9 cellular contexts compared by ENCODE assay signal in genomic region chr20:49887251-49887827, GRCh38. TPM values are rescaled to one million over a fixed set of nuclear protein-coding genes. Genes with fewer than 3 reads are reported as not detected.
DNase-seq lines count a peak whose midpoint lies in the region; ATAC-seq, FAIRE-seq and TF ChIP-seq lines count a peak whose summit lies in the region.
"Had no signal": no experiment of that assay in that cellular context is flagged by ENCODE, and none has a peak within 500 bp of the region (broad histone marks: within the 10 kb centered on the region; RNA-seq: fewer than 3 reads in every experiment).

No MANE protein-coding gene starts in this region.

- H3K27me3 Mint-ChIP-seq in activated naive CD8-positive, alpha-beta T cell treated with anti-CD3 and anti-CD28 coated beads, Interleukin-2, amount 50 U/mL, for 24 hours, result no peaks in the 10 kb centered on the region

- TF ChIP-seq POLR2A in sigmoid colon (IDR thresholded peaks at IDR 0.05), result no peak
- TF ChIP-seq POLR2A in GM12892 (IDR thresholded peaks at IDR 0.05; ENCODE audit: low read depth, low read length), result no peak

- no peak for TF ChIP-seq EP300 in sigmoid colon (IDR thresholded peaks at IDR 0.05)

- no peaks in the 10 kb centered on the region for H3K27me3 ChIP-seq in right atrium auricular region
- H3K27me3 ChIP-seq in sigmoid colon, result no peaks in the 10 kb centered on the region
- H3K27me3 ChIP-seq: Peyer's patch had no signal

- H3K4me3 ChIP-seq in right atrium auricular region (no peak overlapping the region), sigmoid colon (no peak overlapping the region)
- H3K4me3 ChIP-seq: Peyer's patch had no signal

- intact Hi-C loops in sigmoid colon (cut with DNase I), result loop anchor here (5.0 kb wide), 1 partner anchor 275 kb away; no protein-coding TSS in a partner anchor

- H3K36me3 Mint-ChIP-seq in activated naive CD8-positive, alpha-beta T cell treated with anti-CD3 and anti-CD28 coated beads, Interleukin-2, amount 50 U/mL, for 24 hours (ENCODE audit: low read depth), result peaks cover 11% of the 10 kb centered on the region

- DNase-seq in ELR (ENCODE audit: low read depth), result peak; percentile 29
- no peak for DNase-seq in activated naive CD8-positive, alpha-beta T cell treated with anti-CD3 and anti-CD28 coated beads, Interleukin-2, amount 50 U/mL, for 24 hours
- DNase-seq in right atrium auricular region (ENCODE audit: low spot score), result no peak
- DNase-seq in sigmoid colon, result peak; percentile 59
- DNase-seq in activated CD4-positive, alpha-beta T cell treated with anti-CD3 and anti-CD28 coated beads for 4 hours, result no peak
- no peak for DNase-seq in GM12892 (ENCODE audit: insufficient read length)
- DNase-seq in SW480 (ENCODE audit: low spot score), result no peak
- no peak for DNase-seq in globus pallidus (ENCODE audit: low spot score)

- H3K27ac ChIP-seq in right atrium auricular region, result peak overlapping the region; percentile 1 to 32
- peak overlapping the region; percentile 24 to 56 (median 43) for H3K27ac ChIP-seq in sigmoid colon

- H3K27ac Mint-ChIP-seq in activated naive CD8-positive, alpha-beta T cell treated with anti-CD3 and anti-CD28 coated beads, Interleukin-2, amount 50 U/mL, for 24 hours, result peak overlapping the region; percentile 8

- H3K4me3 Mint-ChIP-seq in activated naive CD8-positive, alpha-beta T cell treated with anti-CD3 and anti-CD28 coated beads, Interleukin-2, amount 50 U/mL, for 24 hours, result no peak overlapping the region

- H3K9me3 ChIP-seq in right atrium auricular region (no peaks in the 10 kb centered on the region), sigmoid colon (no peaks in the 10 kb centered on the region)
- H3K9me3 ChIP-seq: Peyer's patch had no signal

- H3K4me1 Mint-ChIP-seq in activated naive CD8-positive, alpha-beta T cell treated with anti-CD3 and anti-CD28 coated beads, Interleukin-2, amount 50 U/mL, for 24 hours, result peaks cover 15% of the 10 kb centered on the region

- 82 to 87% methylated on average over 13 of the region's 13 CpGs for WGBS in sigmoid colon, 2 donors

- H3K9me3 Mint-ChIP-seq in activated naive CD8-positive, alpha-beta T cell treated with anti-CD3 and anti-CD28 coated beads, Interleukin-2, amount 50 U/mL, for 24 hours, result no peaks in the 10 kb centered on the region

- H3K36me3 ChIP-seq in right atrium auricular region, result peaks cover 23% of the 10 kb centered on the region
- H3K36me3 ChIP-seq in sigmoid colon, result peaks cover 9 to 35% (median 12%) of the 10 kb centered on the region in 4 donors

- H3K4me1 ChIP-seq in right atrium auricular region (peaks cover 0 to 36% of the 10 kb centered on the region in 2 donors), sigmoid colon (peaks cover 0 to 33% (median 18%) of the 10 kb centered on the region in 4 donors)

- FAIRE-seq in GM12892 (lab: Jason Lieb, UNC), result no peak

- no peak for ATAC-seq in activated naive CD8-positive, alpha-beta T cell treated with anti-CD3 and anti-CD28 coated beads, Interleukin-2, amount 50 U/mL, for 24 hours

- no peak for TF ChIP-seq CTCF in right atrium auricular region (IDR thresholded peaks at IDR 0.05)
- no peak for TF ChIP-seq CTCF in sigmoid colon (IDR thresholded peaks at IDR 0.05)

RNA-seq across cellular contexts. Expression of gene SPATA2, which starts 28.0 kb away (rescaled TPM):
- total RNA-seq in right atrium auricular region, result 1 to 10 TPM; 5.0 to 6.1 TPM
- 1 to 10 TPM; 2.1 to 4.7 (median 2.7) TPM for total RNA-seq in sigmoid colon
- polyA plus RNA-seq in sigmoid colon, result 10 to 100 TPM; 10.7 to 12.5 (median 10.8) TPM
- polyA plus RNA-seq in GM12892 (2012; ENCODE audit: missing spikeins), result 3.6 TPM

RNA-seq across cellular contexts. Expression of gene RNF114, which starts 48.9 kb away (rescaled TPM):
- 100 to 1,000 TPM in 1 of 2 donors, 10 to 100 TPM in 1; 40.2 to 117 TPM for total RNA-seq in right atrium auricular region
- 100 to 1,000 TPM; 121 to 151 (median 136) TPM for total RNA-seq in sigmoid colon
- polyA plus RNA-seq in sigmoid colon, result 10 to 100 TPM; 59.5 to 61.7 (median 61.0) TPM
- 50.3 TPM for polyA plus RNA-seq in GM12892 (2012; ENCODE audit: missing spikeins)

Comparison
In these comparisons a context has a peak if more than half of its experiments do, and no peak if none do; other contexts are left out.
1. DNase-seq: peak in ELR (single experiment) and sigmoid colon (single experiment); none in activated naive CD8-positive, alpha-beta T cell treated with anti-CD3 and anti-CD28 coated beads, Interleukin-2, amount 50 U/mL, for 24 hours (single experiment), right atrium auricular region (single experiment), activated CD4-positive, alpha-beta T cell treated with anti-CD3 and anti-CD28 coated beads for 4 hours (0 of 2), GM12892 (single experiment), SW480 (single experiment) and globus pallidus (single experiment).